In the genomic region with DNA sequence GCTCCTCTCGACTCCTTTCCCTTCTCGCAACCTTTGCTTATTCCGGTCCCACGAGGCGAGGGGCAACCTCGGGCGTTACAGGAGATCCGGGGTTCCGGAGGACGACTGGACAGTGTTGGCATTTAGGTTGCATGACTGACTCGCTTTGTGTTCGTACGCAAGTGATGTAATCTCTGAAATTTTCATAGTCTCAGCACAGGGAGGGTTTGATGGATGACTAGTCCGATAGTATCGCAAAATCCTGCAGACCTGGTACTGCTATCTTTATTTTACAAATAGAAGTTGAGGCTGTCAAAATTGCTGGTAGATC, we compare ENCODE assay signal across 8 cellular contexts.
A peak's percentile ranks its signal among the peaks of the same experiment; 100 is the strongest.
DNase-seq lines count a peak whose midpoint lies in the region; ATAC-seq, FAIRE-seq and TF ChIP-seq lines count a peak whose summit lies in the region.

No MANE protein-coding gene starts in this region.

- TF ChIP-seq CTCF in GM12865 (IDR thresholded peaks at IDR 0.05; ENCODE audit: insufficient read depth, low read depth, low read length, missing control alignments): no peak
- no peak for TF ChIP-seq CTCF in RWPE2 (IDR thresholded peaks at IDR 0.05; ENCODE audit: poor library complexity, severe bottlenecking)
- no peak for TF ChIP-seq CTCF in fibroblast of mammary gland (conservative IDR thresholded peaks at IDR 0.05; ENCODE audit: control insufficient read depth, insufficient read depth, low read depth, low read length)

- peak overlapping the region; percentile 50 for H3K9ac ChIP-seq in rectal smooth muscle tissue (ENCODE audit: low read length)

- H3K27me3 ChIP-seq in RWPE2 (ENCODE audit: insufficient read depth, poor library complexity, severe bottlenecking): no peaks in the 10 kb centered on the region
- no peaks in the 10 kb centered on the region for H3K27me3 ChIP-seq in rectal smooth muscle tissue (ENCODE audit: control insufficient read depth, insufficient read depth, low read length)

- H3K9me3 ChIP-seq in RWPE2 (ENCODE audit: severe bottlenecking): no peaks in the 10 kb centered on the region

- no peak for DNase-seq in GM12865 (ENCODE audit: low read depth)
- no peak for DNase-seq in RWPE2 (ENCODE audit: low spot score)
- DNase-seq in fibroblast of mammary gland (ENCODE audit: low read depth): peak; percentile 15
- no peak for DNase-seq in NCI-H2107 treated with DMSO at 0.1 percent for 48 hours (lab: John Stamatoyannopoulos, UW; ENCODE audit: unreplicated experiment)
- no peak for DNase-seq in RCC 7860 (ENCODE audit: low spot score)

- no peak for FAIRE-seq in RCC 7860 (lab: Jason Lieb, UNC)

- H3K4me1 ChIP-seq in RWPE2 (ENCODE audit: insufficient read depth, poor library complexity, severe bottlenecking): no peaks in the 10 kb centered on the region
- H3K4me1 ChIP-seq in rectal smooth muscle tissue (ENCODE audit: control insufficient read depth, insufficient read depth, low read length): peaks cover 9% of the 10 kb centered on the region

- peak overlapping the region; percentile 91 for H3K4me3 ChIP-seq in GM12865 (ENCODE audit: low read depth, low read length)
- H3K4me3 ChIP-seq in RWPE2 (ENCODE audit: severe bottlenecking): peak overlapping the region; percentile 74
- peak overlapping the region; percentile 100 for H3K4me3 ChIP-seq in fibroblast of mammary gland (ENCODE audit: control insufficient read depth, low read depth, low read length)
- H3K4me3 ChIP-seq in rectal smooth muscle tissue (ENCODE audit: low read length): peak overlapping the region; percentile 93

- no peak; the same call in 2 of the 3 replicates for ATAC-seq in RWPE2 (ENCODE audit: low read depth)
- no peak for ATAC-seq in GM21515 (IDR thresholded peaks at IDR 0.05; ENCODE audit: unreplicated experiment)
- no peak for ATAC-seq in GM21786 (IDR thresholded peaks at IDR 0.05; ENCODE audit: unreplicated experiment)

- H3K27ac ChIP-seq in RWPE2 (ENCODE audit: poor library complexity, severe bottlenecking) (no peak overlapping the region), rectal smooth muscle tissue (ENCODE audit: low read depth, low read length) (peak overlapping the region; percentile 56)

- H3K36me3 ChIP-seq in RWPE2 (ENCODE audit: low read depth) (peaks cover 54% of the 10 kb centered on the region), rectal smooth muscle tissue (ENCODE audit: control insufficient read depth, insufficient read depth, low read length) (peaks cover 13% of the 10 kb centered on the region)
